16 cellular contexts compared by ENCODE assay signal in genomic region chr4:159766241-159766640, GRCh38.
"Had no signal": no experiment of that assay in that cellular context is flagged by ENCODE, and none has a peak within 500 bp of the region (broad histone marks: within the 10 kb centered on the region; RNA-seq: fewer than 3 reads in every experiment).

No MANE protein-coding gene starts in this region.

- H3K4me1 ChIP-seq: left lung, psoas muscle, thyroid gland had no signal

- DNase-seq: activated CD4-positive, alpha-beta T cell treated with anti-CD3 and anti-CD28 coated beads, Interleukin-2, amount 50 U/mL, for 48 hours; activated gamma-delta T cell; activated T-cell treated with anti-CD3 and anti-CD28 coated beads, Interleukin-2, amount 50 U/mL, for 48 hours; amygdala; cortex of kidney; effector CD8-positive, alpha-beta T cell; left lung; psoas muscle; stimulated activated CD4-positive, alpha-beta T cell treated with anti-CD3 and anti-CD28 coated beads, Interleukin-12 subunit alpha, Interleukin-12 subunit beta, amount 100 ng/mL, for 4 hours; stimulated activated CD8-positive, alpha-beta memory T cell treated with anti-CD3 and anti-CD28 coated beads, Interleukin-4, amount 100 ng/mL, for 48 hours; stimulated activated naive CD8-positive, alpha-beta T cell treated with anti-CD3 and anti-CD28 coated beads, Interleukin-15, amount 100 ng/mL, for 72 hours; thyroid gland had no signal

- ATAC-seq: activated CD4-positive, CD25-positive, alpha-beta regulatory T cell treated with anti-CD3 and anti-CD28 coated beads, Interleukin-2, amount 50 U/mL, for 24 hours; left lung; psoas muscle; sciatic nerve; stimulated activated naive CD8-positive, alpha-beta T cell treated with anti-CD3 and anti-CD28 coated beads, Interleukin-15, amount 100 ng/mL, for 72 hours had no signal

- H3K4me3 ChIP-seq: left lung, psoas muscle, thyroid gland had no signal

- FAIRE-seq: frontal cortex, keratinocyte had no signal

- H3K9me3 ChIP-seq: left lung, psoas muscle, thyroid gland had no signal

- H3K27me3 ChIP-seq: left lung, thyroid gland had no signal

- H3K27ac ChIP-seq: left lung, psoas muscle, thyroid gland had no signal

- H3K36me3 ChIP-seq: left lung, thyroid gland had no signal
